15 cellular contexts compared by ENCODE assay signal in the genomic region with DNA sequence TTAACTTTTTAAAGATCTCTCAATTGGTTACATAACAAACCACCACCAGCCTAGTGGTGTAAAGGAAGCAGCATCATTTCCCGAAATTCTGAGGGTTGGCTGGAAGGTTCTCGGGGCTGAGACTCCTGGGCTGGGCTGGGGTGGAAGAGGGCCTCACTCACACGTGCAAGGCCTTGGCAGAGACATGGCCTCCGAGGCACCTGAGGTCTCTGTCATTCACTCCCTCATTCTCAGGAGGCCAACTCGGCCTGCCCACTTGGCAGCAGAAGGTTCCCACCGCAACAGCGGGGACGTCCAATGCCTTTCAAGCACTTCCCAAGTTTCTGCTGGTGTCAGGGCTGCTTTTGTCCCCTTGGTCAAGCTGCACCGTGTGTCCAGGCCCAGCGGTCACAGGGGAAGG. TPM values are rescaled to one million over a fixed set of nuclear protein-coding genes. Genes with fewer than 3 reads are reported as not detected.
DNase-seq lines count a peak whose midpoint lies in the region; ATAC-seq, FAIRE-seq and TF ChIP-seq lines count a peak whose summit lies in the region.
"Had no signal": no experiment of that assay in that cellular context is flagged by ENCODE, and none has a peak within 500 bp of the region (broad histone marks: within the 10 kb centered on the region; RNA-seq: fewer than 3 reads in every experiment).

No MANE protein-coding gene starts in this region.

- no peaks in the 10 kb centered on the region for H3K36me3 ChIP-seq in left ventricle myocardium inferior

- DNase-seq in cardiac septum (ENCODE audit: low spot score) (peak; percentile 43), left ventricle myocardium inferior (no peak), UCSD-AML1 (lab: John Stamatoyannopoulos, UW; ENCODE audit: unreplicated experiment) (peak; percentile 42), left lobe of liver (ENCODE audit: low spot score) (no peak), GM19239 (ENCODE audit: insufficient read length, low spot score) (no peak), DMS53 treated with DMSO at 0.1 percent for 48 hours (lab: John Stamatoyannopoulos, UW; ENCODE audit: unreplicated experiment) (no peak), ACHN (no peak)
- DNase-seq: GDM1, NCI-H2081 treated with DMSO at 0.1 percent for 48 hours had no signal

- no peaks in the 10 kb centered on the region for H3K4me1 ChIP-seq in left ventricle myocardium inferior

- no peak for TF ChIP-seq CTCF in left ventricle myocardium inferior (IDR thresholded peaks at IDR 0.05; ENCODE audit: borderline replicate concordance)

- in situ Hi-C loops in ACHN (cut with HindIII; ENCODE audit: low pct_ligation_motif_present, low pct_unique_long_range_greater_than_20kb, low sequenced_read_pairs): no loop called here

- intact Hi-C loops in cardiac septum (cut with DNase I): no loop called here
- intact Hi-C loops in left ventricle myocardium inferior (cut with micrococcal nuclease): no loop called here

- peak; percentile 6 for ATAC-seq in left lobe of liver
- no peak for ATAC-seq in GM18519 (IDR thresholded peaks at IDR 0.05; ENCODE audit: low FRiP score, unreplicated experiment)
- ATAC-seq: activated CD4-positive, CD25-positive, alpha-beta regulatory T cell treated with anti-CD3 and anti-CD28 coated beads, Interleukin-2, amount 50 U/mL, for 24 hours had no signal

- no peak overlapping the region for H3K4me3 ChIP-seq in left ventricle myocardium inferior
- H3K4me3 ChIP-seq: dorsolateral prefrontal cortex had no signal

- no peaks in the 10 kb centered on the region for H3K9me3 ChIP-seq in left ventricle myocardium inferior (replicated peaks)

- H3K27ac ChIP-seq in left ventricle myocardium inferior (replicated peaks): no peak overlapping the region
- H3K27ac ChIP-seq: dorsolateral prefrontal cortex, KMS-11 had no signal

- no peak for FAIRE-seq in GM19239 (lab: Jason Lieb, UNC)

- H3K27me3 ChIP-seq in left ventricle myocardium inferior (ENCODE audit: low read depth): no peaks in the 10 kb centered on the region
- H3K27me3 ChIP-seq: dorsolateral prefrontal cortex had no signal

RNA-seq across cellular contexts. Expression of gene RASA3, which starts 18.6 kb away (rescaled TPM):
- total RNA-seq in cardiac septum (9.7 TPM), left ventricle myocardium inferior (9.5 TPM), left lobe of liver (4.5 TPM)

RNA-seq across cellular contexts. Expression of gene CFAP97D2, which starts 28.0 kb away (rescaled TPM):
- not detected for total RNA-seq in cardiac septum
- not detected for total RNA-seq in left ventricle myocardium inferior
- total RNA-seq in left lobe of liver: not detected
- total RNA-seq: renal cortical epithelial cell, SK-MEL-5 had no signal

Comparison
In these comparisons a context has a peak if more than half of its experiments do, and no peak if none do; other contexts are left out.
1. DNase-seq: peak in cardiac septum (single experiment) and UCSD-AML1 (single experiment); none in left ventricle myocardium inferior (single experiment), left lobe of liver (single experiment), GM19239 (single experiment), DMS53 treated with DMSO at 0.1 percent for 48 hours (single experiment) and ACHN (single experiment).